In genomic region chr9:96044401-96044800, GRCh38 we compare ENCODE assay signal across 21 cellular contexts.
"Had no signal": no experiment of that assay in that cellular context is flagged by ENCODE, and none has a peak within 500 bp of the region (broad histone marks: within the 10 kb centered on the region; RNA-seq: fewer than 3 reads in every experiment).

No MANE protein-coding gene starts in this region.

- H3K27me3 ChIP-seq: esophagus muscularis mucosa, gastroesophageal sphincter, suprapubic skin, upper lobe of right lung, uterus had no signal

- H3K4me3 ChIP-seq: coronary artery, esophagus muscularis mucosa, gastroesophageal sphincter, lung, prostate gland, suprapubic skin, transverse colon, upper lobe of right lung, uterus had no signal

- H3K27ac ChIP-seq: coronary artery, esophagus muscularis mucosa, foreskin keratinocyte, gastroesophageal sphincter, parathyroid adenoma, prostate gland, suprapubic skin, transverse colon, upper lobe of right lung, uterus had no signal

- DNase-seq: dermis blood vessel endothelial cell; effector memory CD4-positive, alpha-beta T cell; foreskin keratinocyte; naive B cell; right cardiac atrium; small intestine; stimulated activated CD4-positive, alpha-beta T cell treated with anti-CD3 and anti-CD28 coated beads, Interleukin-15, amount 100 ng/mL, for 24 hours; stimulated activated CD4-positive, alpha-beta T cell treated with anti-CD3 and anti-CD28 coated beads, Interleukin-2, amount 100 ng/mL, for 48 hours; stimulated activated naive B cell treated with anti-CD40 and anti-IgM and Interleukin-4, amounts not matched to agents 10 μg/mL and 1 μg/mL and 100 μg/mL, for 72 hours; transverse colon; upper lobe of right lung; uterus had no signal

- H3K9me3 ChIP-seq: esophagus muscularis mucosa, gastroesophageal sphincter, prostate gland, suprapubic skin, transverse colon, upper lobe of right lung, uterus had no signal

- FAIRE-seq: endothelial cell of umbilical vein, keratinocyte, small intestine had no signal

- H3K36me3 ChIP-seq: esophagus muscularis mucosa, gastroesophageal sphincter, prostate gland, suprapubic skin, transverse colon, upper lobe of right lung, uterus had no signal

- H3K4me1 ChIP-seq: foreskin keratinocyte, parathyroid adenoma, upper lobe of right lung, uterus had no signal
